In the genomic region with DNA sequence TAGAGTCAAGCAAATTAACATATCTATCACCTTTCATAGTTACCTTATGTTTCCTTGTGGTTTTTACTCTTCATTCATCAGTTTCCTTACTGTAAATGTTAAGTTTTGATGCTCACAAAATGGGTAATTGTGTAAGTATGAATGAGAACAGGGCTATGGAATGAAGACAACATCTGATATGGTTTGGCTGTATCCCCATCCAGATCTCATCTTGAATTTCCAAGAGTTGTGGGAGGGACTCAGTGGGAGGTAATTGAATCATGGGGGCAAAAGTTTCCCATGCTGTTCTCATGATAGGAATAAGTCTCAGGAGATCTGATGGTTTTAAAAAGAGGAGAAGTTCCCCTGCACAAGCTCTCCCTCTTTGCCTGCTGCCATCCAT, we compare ENCODE assay signal across 1 cellular context.
TF ChIP-seq lines count a peak whose summit lies in the region.

No MANE protein-coding gene starts in this region.

TF ChIP-seq in IMR-90, 13 proteins besides CTCF, POLR2A, EP300 and RAD21:
- TF ChIP-seq CEBPB (IDR thresholded peaks at IDR 0.05; ENCODE audit: low read depth, low read length), result peak; percentile 24; the same call in 1 of the 2 replicates
- TF ChIP-seq RCOR1 (IDR thresholded peaks at IDR 0.05; ENCODE audit: insufficient replicate concordance, low read length), result no peak
- no peak for TF ChIP-seq NFE2L2 (IDR thresholded peaks at IDR 0.05; ENCODE audit: low read depth, low read length)
- no peak for TF ChIP-seq MAFK (IDR thresholded peaks at IDR 0.05; ENCODE audit: low read depth, low read length)
- TF ChIP-seq CHD1 (IDR thresholded peaks at IDR 0.05; ENCODE audit: low read depth, low read length), result no peak
- no peak for TF ChIP-seq RFX5 (IDR thresholded peaks at IDR 0.05; ENCODE audit: low read depth, low read length)
- TF ChIP-seq SMC3 (IDR thresholded peaks at IDR 0.05; ENCODE audit: low read depth, low read length), result no peak
- TF ChIP-seq, protein P1, sequence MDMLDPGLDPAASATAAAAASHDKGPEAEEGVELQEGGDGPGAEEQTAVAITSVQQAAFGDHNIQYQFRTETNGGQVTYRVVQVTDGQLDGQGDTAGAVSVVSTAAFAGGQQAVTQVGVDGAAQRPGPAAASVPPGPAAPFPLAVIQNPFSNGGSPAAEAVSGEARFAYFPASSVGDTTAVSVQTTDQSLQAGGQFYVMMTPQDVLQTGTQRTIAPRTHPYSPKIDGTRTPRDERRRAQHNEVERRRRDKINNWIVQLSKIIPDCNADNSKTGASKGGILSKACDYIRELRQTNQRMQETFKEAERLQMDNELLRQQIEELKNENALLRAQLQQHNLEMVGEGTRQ (IDR thresholded peaks at IDR 0.05; ENCODE audit: low read depth, low read length), result no peak
- TF ChIP-seq MXI1 (IDR thresholded peaks at IDR 0.05; ENCODE audit: borderline replicate concordance, low read depth, low read length), result no peak
